Comparison of ENCODE assay signal across 9 cellular contexts in genomic region chr11:64762916-64763803, GRCh38. TPM values are rescaled to one million over a fixed set of nuclear protein-coding genes. Genes with fewer than 3 reads are reported as not detected.
DNase-seq lines count a peak whose midpoint lies in the region; ATAC-seq and TF ChIP-seq lines count a peak whose summit lies in the region.
"Had no signal": no experiment of that assay in that cellular context is flagged by ENCODE, and none has a peak within 500 bp of the region (broad histone marks: within the 10 kb centered on the region; RNA-seq: fewer than 3 reads in every experiment).

No MANE protein-coding gene starts in this region.

- H3K4me1 ChIP-seq in CD8-positive, alpha-beta T cell (ENCODE audit: insufficient read depth, low read length): peaks cover 96% of the 10 kb centered on the region
- H3K4me1 ChIP-seq in adrenal gland (replicated peaks in 1 of 2) (peaks cover 27 to 73% of the 10 kb centered on the region in 2 donors), stomach smooth muscle (ENCODE audit: control insufficient read depth, insufficient read depth, low read length) (peaks cover 73% of the 10 kb centered on the region)

- peak overlapping the region; percentile 74 for H3K4me3 Mint-ChIP-seq in CD8-positive, alpha-beta T cell
- H3K4me3 Mint-ChIP-seq in immature natural killer cell: peak overlapping the region; percentile 74 to 88 (median 85)

- ATAC-seq in CD8-positive, alpha-beta T cell: peak; percentile 17
- no peak for ATAC-seq in HG03159 (IDR thresholded peaks at IDR 0.05; ENCODE audit: unreplicated experiment)

- H3K27ac Mint-ChIP-seq in CD8-positive, alpha-beta T cell: peak overlapping the region; percentile 87
- H3K27ac Mint-ChIP-seq in immature natural killer cell: peak overlapping the region; percentile 90 to 96 (median 92)

- no peaks in the 10 kb centered on the region for H3K27me3 Mint-ChIP-seq in CD8-positive, alpha-beta T cell (ENCODE audit: low read depth)
- peaks cover 28 to 49% (median 45%) of the 10 kb centered on the region in 3 donors for H3K27me3 Mint-ChIP-seq in immature natural killer cell (ENCODE audit: low read depth in 3 of 3)

- intact Hi-C loops in CD8-positive, alpha-beta T cell (cut with DNase I, micrococcal nuclease): loop anchor here in 1 of 2 experiments (5.0 kb wide), 1 partner anchor 114 kb away; the partner anchor contains the start of gene EHD1
- intact Hi-C loops in adrenal gland (cut with DNase I): no loop called here

- H3K36me3 Mint-ChIP-seq in CD8-positive, alpha-beta T cell: peaks cover 56% of the 10 kb centered on the region
- H3K36me3 Mint-ChIP-seq in immature natural killer cell: peaks cover 22 to 31% (median 29%) of the 10 kb centered on the region in 3 donors

- no peak for TF ChIP-seq POLR2A in adrenal gland (IDR thresholded peaks at IDR 0.05)

- peak overlapping the region; percentile 36 to 54 for H3K9ac ChIP-seq in stomach smooth muscle (ENCODE audit: low read length in 2 of 2)

- WGBS in adrenal gland, 4 donors: 19 to 33% (median 29%) methylated on average over 7 to 10 of the region's 10 CpGs

- peak in 3 of 7 experiments; percentile 38 to 40 (median 39) for DNase-seq in CD8-positive, alpha-beta T cell
- DNase-seq in KBM-7 (peak; percentile 88), adrenal gland (peak in 6 of 7 donors; percentile 69 to 86 (median 80)), immature natural killer cell (peak in 2 of 3 donors; percentile 35 to 36), foreskin melanocyte (no peak)
- no peak for DNase-seq in stimulated activated CD4-positive, alpha-beta T cell treated with anti-CD3 and anti-CD28 coated beads, Interleukin-12 subunit alpha, Interleukin-12 subunit beta, amount 100 ng/mL, for 4 hours

- H3K9me3 ChIP-seq in CD8-positive, alpha-beta T cell (ENCODE audit: low read length): no peaks in the 10 kb centered on the region
- H3K9me3 ChIP-seq in adrenal gland (replicated peaks in 1 of 3) (no peaks in the 10 kb centered on the region), stomach smooth muscle (ENCODE audit: control insufficient read depth in 2 of 2, low read length in 2 of 2) (no peaks in the 10 kb centered on the region)

- CTCF ChIA-PET in CD8-positive, alpha-beta T cell (lab: Charles Lee): interaction anchor here (0.7 to 19.3 kb wide), 6 partner anchors 8 to 39 kb away, joined by 3 to 474 read pairs (median 5); partner anchors contain the start of genes MAP4K2, RASGRP2 and SF1

- peak overlapping the region; percentile 24 for H3K27ac ChIP-seq in CD8-positive, alpha-beta T cell (ENCODE audit: low read depth, low read length)
- H3K27ac ChIP-seq in adrenal gland: peak overlapping the region; percentile 14 to 87 (median 66)
- H3K27ac ChIP-seq in stomach smooth muscle (ENCODE audit: low read length): peak overlapping the region; percentile 84

- H3K27me3 ChIP-seq in CD8-positive, alpha-beta T cell (ENCODE audit: insufficient read depth, low read length): no peaks in the 10 kb centered on the region
- H3K27me3 ChIP-seq in adrenal gland (no peaks in the 10 kb centered on the region), stomach smooth muscle (ENCODE audit: control insufficient read depth in 1 of 2, insufficient read depth in 2 of 2, low read length in 2 of 2) (no peaks in the 10 kb centered on the region)

- H3K4me3 ChIP-seq in CD8-positive, alpha-beta T cell (ENCODE audit: low read depth, low read length): peak overlapping the region; percentile 13
- H3K4me3 ChIP-seq in adrenal gland (no peak overlapping the region), stomach smooth muscle (ENCODE audit: low read length in 2 of 2) (peak overlapping the region in 1 of 2 donors; percentile 22)

- no peaks in the 10 kb centered on the region for H3K9me3 Mint-ChIP-seq in CD8-positive, alpha-beta T cell
- H3K9me3 Mint-ChIP-seq in immature natural killer cell: no peaks in the 10 kb centered on the region

- peaks cover 83% of the 10 kb centered on the region for H3K4me1 Mint-ChIP-seq in CD8-positive, alpha-beta T cell (ENCODE audit: low read depth)
- peaks cover 94 to 95% of the 10 kb centered on the region in 2 donors for H3K4me1 Mint-ChIP-seq in immature natural killer cell

- POLR2A ChIA-PET in CD8-positive, alpha-beta T cell (lab: Charles Lee): interaction anchor here (0.8 to 14.1 kb wide), 6 partner anchors 9 to 106 kb away, joined by 3 to 342 read pairs (median 4); partner anchors contain the start of genes RASGRP2 and SF1

- in situ Hi-C loops in KBM-7 (cut with MboI; ENCODE audit: low pct_unique_long_range_greater_than_20kb, low sequenced_read_pairs): no loop called here

- peaks cover 26% of the 10 kb centered on the region for H3K36me3 ChIP-seq in CD8-positive, alpha-beta T cell (ENCODE audit: insufficient read depth, low read length)
- H3K36me3 ChIP-seq in adrenal gland (replicated peaks in 1 of 2) (peaks cover 0 to 54% of the 10 kb centered on the region in 2 donors), stomach smooth muscle (ENCODE audit: control insufficient read depth in 2 of 2, insufficient read depth in 2 of 2, low read length in 2 of 2) (peaks cover 42 to 43% of the 10 kb centered on the region in 2 donors)

- TF ChIP-seq CTCF in CD8-positive, alpha-beta T cell (IDR thresholded peaks at IDR 0.05): no peak
- TF ChIP-seq CTCF in adrenal gland (IDR thresholded peaks at IDR 0.05): no peak

RNA-seq across cellular contexts. Expression of gene PYGM, which starts 3.4 kb away (rescaled TPM):
- total RNA-seq in CD8-positive, alpha-beta T cell: 1 to 10 TPM; 4.7 to 5.5 TPM
- total RNA-seq in adrenal gland: 10 to 100 TPM in 1 of 8 donors, 1 to 10 TPM in 7; 1.8 to 10.1 (median 3.8) TPM
- 1 to 10 TPM; 2.4 to 5.1 (median 4.8) TPM for polyA plus RNA-seq in adrenal gland
- 1 to 10 TPM in 1 of 3 donors, under 1 TPM in 1, not detected in 1; 0.63 to 1.1 TPM for polyA plus RNA-seq in immature natural killer cell

RNA-seq across cellular contexts. Expression of gene SF1, which starts 15.2 kb away (rescaled TPM):
- 1,000 to 10,000 TPM; 1,574 to 1,625 TPM for total RNA-seq in CD8-positive, alpha-beta T cell
- 100 to 1,000 TPM; 109 to 395 (median 253) TPM for total RNA-seq in adrenal gland
- polyA plus RNA-seq in adrenal gland (100 to 1,000 TPM; 150 to 197 (median 178) TPM), immature natural killer cell (100 to 1,000 TPM in 1 of 3 donors, 10 to 100 TPM in 2; 51.1 to 142 (median 56.3) TPM)

RNA-seq across cellular contexts. Expression of gene RASGRP2, which starts 19.2 kb away (rescaled TPM):
- 100 to 1,000 TPM; 468 to 472 TPM for total RNA-seq in CD8-positive, alpha-beta T cell
- 10 to 100 TPM in 5 of 8 donors, 1 to 10 TPM in 3; 3.6 to 23.9 (median 12.3) TPM for total RNA-seq in adrenal gland
- polyA plus RNA-seq in adrenal gland (10 to 100 TPM in 2 of 3 donors, 1 to 10 TPM in 1; 5.4 to 81.9 (median 35.0) TPM), immature natural killer cell (100 to 1,000 TPM; 142 to 165 (median 154) TPM)

RNA-seq across cellular contexts. Expression of gene MAP4K2, which starts 39.9 kb away (rescaled TPM):
- 10 to 100 TPM; 56.2 to 60.1 TPM for total RNA-seq in CD8-positive, alpha-beta T cell
- total RNA-seq in adrenal gland: 10 to 100 TPM; 12.9 to 34.8 (median 19.0) TPM
- polyA plus RNA-seq in adrenal gland: 10 to 100 TPM in 2 of 3 donors, 1 to 10 TPM in 1; 6.4 to 57.7 (median 27.7) TPM
- polyA plus RNA-seq in immature natural killer cell: 10 to 100 TPM in 2 of 3 donors, 1 to 10 TPM in 1; 9.2 to 16.4 (median 15.9) TPM

RNA-seq across cellular contexts. Expression of gene NRXN2, which starts 40.2 kb away (rescaled TPM):
- under 1 TPM; 0.17 to 0.43 TPM for total RNA-seq in CD8-positive, alpha-beta T cell
- total RNA-seq in adrenal gland: 10 to 100 TPM in 3 of 8 donors, 1 to 10 TPM in 5; 1.7 to 17.1 (median 4.3) TPM
- 10 to 100 TPM in 1 of 3 donors, 1 to 10 TPM in 2; 3.3 to 13.6 (median 6.2) TPM for polyA plus RNA-seq in adrenal gland
- polyA plus RNA-seq in immature natural killer cell: 1 to 10 TPM in 2 of 3 donors, under 1 TPM in 1; 0.44 to 3.6 (median 3.2) TPM
- total RNA-seq: lung microvascular endothelial cell had no signal

Comparison
In these comparisons a context has a peak if more than half of its experiments do, and no peak if none do; other contexts are left out.
1. DNase-seq: peak in KBM-7 (single experiment), adrenal gland (6 of 7) and immature natural killer cell (2 of 3); none in foreskin melanocyte (single experiment) and stimulated activated CD4-positive, alpha-beta T cell treated with anti-CD3 and anti-CD28 coated beads, Interleukin-12 subunit alpha, Interleukin-12 subunit beta, amount 100 ng/mL, for 4 hours (single experiment).
2. H3K27ac ChIP-seq: peak in every context shown above with its lines; median percentile 84 in stomach smooth muscle; 66 in adrenal gland; 24 in CD8-positive, alpha-beta T cell.
3. RNA of gene RASGRP2, which starts 19.2 kb away (total RNA-seq): 468 to 472 TPM in CD8-positive, alpha-beta T cell; 3.6 to 23.9 TPM in adrenal gland; every median in the first group is over 10 times any median in the second.